In genomic region chr1:35269190-35269988, GRCh38 we compare ENCODE assay signal across 1 cellular context.
TF ChIP-seq lines count a peak whose summit lies in the region.

No MANE protein-coding gene starts in this region.

TF ChIP-seq in HepG2, 621 proteins besides CTCF, POLR2A, EP300 and RAD21 (continued from another document and continues in another):
- TF ChIP-seq PHF8 (CRISPR knock-in tag; IDR thresholded peaks at IDR 0.05) (no peak), CEBPZ (IDR thresholded peaks at IDR 0.05; ENCODE audit: low read length) (no peak), SP5 (CRISPR knock-in tag; IDR thresholded peaks at IDR 0.05; ENCODE audit: borderline replicate concordance, low read depth) (no peak), CEBPB (IDR thresholded peaks at IDR 0.05; ENCODE audit: borderline replicate concordance, low read depth, low read length) (peak; percentile 64), ZXDC (CRISPR knock-in tag; IDR thresholded peaks at IDR 0.05) (no peak), ZBTB46 (CRISPR knock-in tag; IDR thresholded peaks at IDR 0.05; ENCODE audit: borderline replicate concordance) (no peak), ZNF552 (CRISPR knock-in tag; IDR thresholded peaks at IDR 0.05; ENCODE audit: borderline replicate concordance) (no peak), MAX (IDR thresholded peaks at IDR 0.05) (no peak), ZBTB37 (CRISPR knock-in tag; IDR thresholded peaks at IDR 0.05) (no peak), NFKBIZ (CRISPR knock-in tag; IDR thresholded peaks at IDR 0.05) (no peak), ZNF577 (CRISPR knock-in tag; IDR thresholded peaks at IDR 0.05; ENCODE audit: borderline replicate concordance, low read depth) (no peak), ZFYVE20 (CRISPR knock-in tag; IDR thresholded peaks at IDR 0.05; ENCODE audit: borderline replicate concordance, low read depth) (no peak), CSRNP2 (CRISPR knock-in tag; conservative IDR thresholded peaks at IDR 0.05; ENCODE audit: low read depth) (no peak), ZNF576 (CRISPR knock-in tag; IDR thresholded peaks at IDR 0.05) (no peak), ZSCAN22 (CRISPR knock-in tag; IDR thresholded peaks at IDR 0.05) (no peak), NPAS2 (CRISPR knock-in tag; IDR thresholded peaks at IDR 0.05; ENCODE audit: borderline replicate concordance) (no peak), MTF2 (CRISPR knock-in tag; IDR thresholded peaks at IDR 0.05; ENCODE audit: borderline replicate concordance) (0 out of 2 replicates have a peak, but pooled peaks have one; percentile 4), POGK (CRISPR knock-in tag; conservative IDR thresholded peaks at IDR 0.05) (no peak), KDM6A (CRISPR knock-in tag; IDR thresholded peaks at IDR 0.05; ENCODE audit: low read depth) (no peak), ZNF773 (CRISPR knock-in tag; IDR thresholded peaks at IDR 0.05; ENCODE audit: borderline replicate concordance) (no peak), HMGXB4 (CRISPR knock-in tag; IDR thresholded peaks at IDR 0.05; ENCODE audit: borderline replicate concordance in 1 of 2, low read depth in 1 of 2) (peak in 1 of 2 experiments; percentile 4; a peak in 1 of 4 replicates), ZNF614 (CRISPR knock-in tag; IDR thresholded peaks at IDR 0.05; ENCODE audit: borderline replicate concordance) (no peak), ZSCAN21 (CRISPR knock-in tag; IDR thresholded peaks at IDR 0.05; ENCODE audit: borderline replicate concordance) (no peak), ZFP41 (CRISPR knock-in tag; IDR thresholded peaks at IDR 0.05; ENCODE audit: borderline replicate concordance) (no peak), CEBPG (CRISPR knock-in tag; IDR thresholded peaks at IDR 0.05) (peak; percentile 40; the same call in 1 of the 2 replicates), ZNF34 (CRISPR knock-in tag; IDR thresholded peaks at IDR 0.05; ENCODE audit: borderline replicate concordance) (no peak), XBP1 (CRISPR knock-in tag; IDR thresholded peaks at IDR 0.05) (no peak), REST (IDR thresholded peaks at IDR 0.05; ENCODE audit: borderline replicate concordance in 1 of 2, low read depth in 1 of 2, low read length in 2 of 2) (no peak), AGO2 (optimal IDR thresholded peaks at IDR 0.05; ENCODE audit: low read depth, low read length) (no peak), RFXANK (CRISPR knock-in tag; IDR thresholded peaks at IDR 0.05) (no peak), ZNF850 (CRISPR knock-in tag; conservative IDR thresholded peaks at IDR 0.05) (no peak)
